ENCODE assay signal across 10 cellular contexts in the genomic region with DNA sequence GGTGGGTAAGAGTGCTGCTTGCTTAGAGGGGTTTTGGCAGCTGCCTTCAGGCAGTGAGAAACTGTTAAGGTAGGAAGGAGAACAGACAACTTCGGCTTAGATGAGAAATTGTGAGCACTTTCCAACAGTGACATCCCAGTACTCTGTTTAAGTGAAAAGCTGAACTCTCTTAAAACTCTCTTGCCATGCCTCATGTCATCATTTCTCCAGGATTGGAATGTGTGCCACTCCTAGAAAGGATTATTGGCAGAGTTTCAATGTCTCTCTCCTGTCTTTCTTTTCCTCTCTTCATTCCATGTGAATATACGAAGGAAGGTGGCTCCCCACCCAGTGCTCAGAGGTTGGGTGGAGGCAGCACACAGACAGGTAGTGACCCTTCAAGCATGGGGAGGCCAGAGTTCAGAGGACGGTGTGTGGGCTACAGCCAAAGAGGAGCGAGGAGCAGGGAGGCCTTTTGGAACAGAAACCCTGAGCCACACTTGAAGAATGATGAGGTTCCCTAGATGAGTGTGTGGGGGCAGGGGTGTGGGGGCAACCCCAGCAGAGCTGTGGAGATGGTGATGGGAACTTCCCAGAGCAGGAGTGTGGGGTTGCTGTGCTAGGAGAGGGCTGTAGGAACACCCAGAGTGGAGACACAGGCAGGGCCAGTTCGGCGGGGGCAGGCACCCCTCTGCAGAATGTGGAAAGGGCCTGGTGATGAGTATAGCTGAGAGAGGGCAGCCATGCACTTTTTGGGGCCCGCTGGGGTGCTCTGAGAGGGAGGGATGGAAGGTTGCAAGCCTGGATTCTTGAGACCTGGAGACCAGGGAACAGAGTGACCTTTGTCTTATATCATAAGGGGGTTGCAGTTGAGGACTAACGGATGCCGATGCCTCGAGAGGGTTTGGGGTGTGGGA. TPM values are rescaled to one million over a fixed set of nuclear protein-coding genes. Genes with fewer than 3 reads are reported as not detected.
DNase-seq lines count a peak whose midpoint lies in the region; ATAC-seq and TF ChIP-seq lines count a peak whose summit lies in the region.
"Had no signal": no experiment of that assay in that cellular context is flagged by ENCODE, and none has a peak within 500 bp of the region (broad histone marks: within the 10 kb centered on the region; RNA-seq: fewer than 3 reads in every experiment).

No MANE protein-coding gene starts in this region.

- no peak overlapping the region for H3K9ac ChIP-seq in mesendoderm (ENCODE audit: low read length)

- H3K27me3 Mint-ChIP-seq in HFFc6 (ENCODE audit: insufficient read depth) = no peaks in the 10 kb centered on the region; the same call in 1 of the 2 replicates
- no peaks in the 10 kb centered on the region for H3K27me3 Mint-ChIP-seq in activated T-helper 1 cell treated with anti-CD3 and anti-CD28 coated beads, Interleukin-12 subunit alpha, Interleukin-12 subunit beta, Interleukin-2, Interleukin-4 antibody, amounts not matched to agents 30 ng/mL and 10 ng/mL and 1 ng/mL, durations not matched to agents 14 hours and 24 hours and 36 hours (ENCODE audit: insufficient read depth)

- H3K27ac ChIP-seq in mesendoderm (ENCODE audit: low read depth, low read length) (no peak overlapping the region), esophagus squamous epithelium (peak overlapping the region in 1 of 4 donors; percentile 7), adrenal gland (no peak overlapping the region)

- no peak overlapping the region for H4K8ac ChIP-seq in mesendoderm (ENCODE audit: low read depth, low read length)

- TF ChIP-seq CTCF in HFFc6 (IDR thresholded peaks at IDR 0.05) = no peak
- TF ChIP-seq CTCF in esophagus squamous epithelium (IDR thresholded peaks at IDR 0.05) = no peak
- TF ChIP-seq CTCF in adrenal gland (IDR thresholded peaks at IDR 0.05) = no peak

- H3K56ac ChIP-seq in mesendoderm (ENCODE audit: low read length) = peak overlapping the region; percentile 12

- H3K4ac ChIP-seq in mesendoderm (ENCODE audit: low read depth, low read length) = no peak overlapping the region

- H3K18ac ChIP-seq in mesendoderm (ENCODE audit: low read length) = no peak overlapping the region

- H3K79me2 ChIP-seq in mesendoderm (ENCODE audit: control insufficient read depth, insufficient read depth, low read length) = peaks cover 4% of the 10 kb centered on the region

- no peak overlapping the region for H2AK5ac ChIP-seq in mesendoderm (ENCODE audit: low read length)

- no peak overlapping the region for H2BK15ac ChIP-seq in mesendoderm (replicated peaks; ENCODE audit: low read depth)

- H3K23ac ChIP-seq in mesendoderm (ENCODE audit: low read length) = no peak overlapping the region

- H3K79me1 ChIP-seq in mesendoderm (ENCODE audit: low read length) = peaks cover 2% of the 10 kb centered on the region

- TF ChIP-seq POLR2A in esophagus squamous epithelium (IDR thresholded peaks at IDR 0.05) = no peak
- no peak for TF ChIP-seq POLR2A in adrenal gland (IDR thresholded peaks at IDR 0.05)

- intact Hi-C loops in activated T-helper 1 cell treated with anti-CD3 and anti-CD28 coated beads, Interleukin-12 subunit alpha, Interleukin-12 subunit beta, Interleukin-2, Interleukin-4 antibody, amounts not matched to agents 30 ng/mL and 10 ng/mL and 1 ng/mL, durations not matched to agents 14 hours and 24 hours and 36 hours (cut with micrococcal nuclease) = loop anchor here (1.0 to 2.0 kb wide), 2 partner anchors 41 to 114 kb away; no protein-coding TSS in a partner anchor
- intact Hi-C loops in esophagus squamous epithelium (cut with DNase I) (no loop called here), adrenal gland (cut with DNase I) (no loop called here)

- DNase-seq in AG20443 (ENCODE audit: low spot score) (peak; percentile 44), HFFc6 (peak; percentile 34), mesendoderm (no peak), esophagus squamous epithelium (lab: John Stamatoyannopoulos, UW) (no peak), NCI-H69 (lab: John Stamatoyannopoulos, UW) (no peak), adrenal gland (no peak)
- DNase-seq in activated T-helper 1 cell treated with anti-CD3 and anti-CD28 coated beads, Interleukin-12 subunit alpha, Interleukin-12 subunit beta, Interleukin-2, Interleukin-4 antibody, amounts not matched to agents 30 ng/mL and 10 ng/mL and 1 ng/mL, durations not matched to agents 14 hours and 24 hours and 36 hours (ENCODE audit: low spot score) = no peak
- DNase-seq: NCI-H2081 treated with DMSO at 0.1 percent for 48 hours had no signal

- H3K36me3 ChIP-seq in mesendoderm (ENCODE audit: control insufficient read depth, insufficient read depth, low read length) = no peaks in the 10 kb centered on the region
- no peaks in the 10 kb centered on the region for H3K36me3 ChIP-seq in esophagus squamous epithelium
- no peaks in the 10 kb centered on the region for H3K36me3 ChIP-seq in adrenal gland (replicated peaks in 1 of 2)
- H3K36me3 ChIP-seq: HAP-1 had no signal

- no CpG with 5 or more reads among the region's 10 CpGs for WGBS in mesendoderm (ENCODE audit: extremely low coverage, insufficient coverage, low lambda C conversion rate)
- 70 to 80% methylated on average over 8 to 10 of the region's 10 CpGs for WGBS in esophagus squamous epithelium, 2 donors
- WGBS in adrenal gland, 4 donors = 82 to 84% (median 83%) methylated on average over 10 of the region's 10 CpGs

- no peaks in the 10 kb centered on the region for H3K9me3 Mint-ChIP-seq in HFFc6
- no peaks in the 10 kb centered on the region for H3K9me3 Mint-ChIP-seq in activated T-helper 1 cell treated with anti-CD3 and anti-CD28 coated beads, Interleukin-12 subunit alpha, Interleukin-12 subunit beta, Interleukin-2, Interleukin-4 antibody, amounts not matched to agents 30 ng/mL and 10 ng/mL and 1 ng/mL, durations not matched to agents 14 hours and 24 hours and 36 hours

- H3K4me3 Mint-ChIP-seq in HFFc6 = peak overlapping the region; percentile 35; the same call in 1 of the 2 replicates
- peak overlapping the region; percentile 56 for H3K4me3 Mint-ChIP-seq in activated T-helper 1 cell treated with anti-CD3 and anti-CD28 coated beads, Interleukin-12 subunit alpha, Interleukin-12 subunit beta, Interleukin-2, Interleukin-4 antibody, amounts not matched to agents 30 ng/mL and 10 ng/mL and 1 ng/mL, durations not matched to agents 14 hours and 24 hours and 36 hours

- H3K9me3 ChIP-seq in esophagus squamous epithelium (no peaks in the 10 kb centered on the region), adrenal gland (replicated peaks in 1 of 3) (no peaks in the 10 kb centered on the region)
- H3K9me3 ChIP-seq: HAP-1 had no signal

- H4K5ac ChIP-seq in mesendoderm (ENCODE audit: low read length) = no peak overlapping the region

- ATAC-seq in HG02623 (IDR thresholded peaks at IDR 0.05; ENCODE audit: unreplicated experiment) = no peak

- H3K4me3 ChIP-seq in mesendoderm (ENCODE audit: low read length) (no peak overlapping the region), esophagus squamous epithelium (no peak overlapping the region), adrenal gland (no peak overlapping the region)
- H3K4me3 ChIP-seq: HAP-1 had no signal

- H3K27me3 ChIP-seq in mesendoderm (ENCODE audit: insufficient read depth, low read length, poor library complexity) = no peaks in the 10 kb centered on the region
- H3K27me3 ChIP-seq in esophagus squamous epithelium = no peaks in the 10 kb centered on the region
- H3K27me3 ChIP-seq in adrenal gland = no peaks in the 10 kb centered on the region

- no peak overlapping the region for H2BK120ac ChIP-seq in mesendoderm (ENCODE audit: low read depth, low read length)

- no peak overlapping the region for H2BK5ac ChIP-seq in mesendoderm (ENCODE audit: low read length)

- peaks cover 59% of the 10 kb centered on the region for H3K4me1 Mint-ChIP-seq in HFFc6 (ENCODE audit: low read depth)
- peaks cover 74% of the 10 kb centered on the region for H3K4me1 Mint-ChIP-seq in activated T-helper 1 cell treated with anti-CD3 and anti-CD28 coated beads, Interleukin-12 subunit alpha, Interleukin-12 subunit beta, Interleukin-2, Interleukin-4 antibody, amounts not matched to agents 30 ng/mL and 10 ng/mL and 1 ng/mL, durations not matched to agents 14 hours and 24 hours and 36 hours (ENCODE audit: low read depth)

- no peak overlapping the region for H3K4me2 ChIP-seq in mesendoderm (ENCODE audit: low read length)

- H3K36me3 Mint-ChIP-seq in HFFc6 (ENCODE audit: low read depth) = peaks cover 10% of the 10 kb centered on the region
- H3K36me3 Mint-ChIP-seq in activated T-helper 1 cell treated with anti-CD3 and anti-CD28 coated beads, Interleukin-12 subunit alpha, Interleukin-12 subunit beta, Interleukin-2, Interleukin-4 antibody, amounts not matched to agents 30 ng/mL and 10 ng/mL and 1 ng/mL, durations not matched to agents 14 hours and 24 hours and 36 hours (ENCODE audit: low read depth) = peaks cover 14% of the 10 kb centered on the region

- H3K27ac Mint-ChIP-seq in HFFc6 = peak overlapping the region; percentile 83
- peak overlapping the region; percentile 89 for H3K27ac Mint-ChIP-seq in activated T-helper 1 cell treated with anti-CD3 and anti-CD28 coated beads, Interleukin-12 subunit alpha, Interleukin-12 subunit beta, Interleukin-2, Interleukin-4 antibody, amounts not matched to agents 30 ng/mL and 10 ng/mL and 1 ng/mL, durations not matched to agents 14 hours and 24 hours and 36 hours

- H3K4me1 ChIP-seq in mesendoderm (ENCODE audit: control insufficient read depth, low read depth, low read length) = peaks cover 8% of the 10 kb centered on the region
- peaks cover 0 to 76% (median 14%) of the 10 kb centered on the region in 3 donors for H3K4me1 ChIP-seq in esophagus squamous epithelium
- peaks cover 0 to 14% of the 10 kb centered on the region in 2 donors for H3K4me1 ChIP-seq in adrenal gland (replicated peaks in 1 of 2)

RNA-seq across cellular contexts. Expression of gene GALNT2, which starts 58.8 kb away (rescaled TPM):
- total RNA-seq in HFFc6 (2021; fragmentation: NEBNext Ultra II Directional; extraction: Animal tissue kit (Norgen Biotek cat#: 25700)) = 100 to 1,000 TPM; 174 to 194 (median 181) TPM
- 67.6 and 67.9 TPM in 2 replicates for total RNA-seq in activated T-helper 1 cell treated with anti-CD3 and anti-CD28 coated beads, Interleukin-12 subunit alpha, Interleukin-12 subunit beta, Interleukin-2, Interleukin-4 antibody, amounts not matched to agents 30 ng/mL and 10 ng/mL and 1 ng/mL, durations not matched to agents 14 hours and 24 hours and 36 hours
- 36.8 TPM for polyA plus RNA-seq in mesendoderm (2013, experiment 1 of 2)
- 37.2 TPM for polyA plus RNA-seq in mesendoderm (2013, experiment 2 of 2)
- 10 to 100 TPM; 25.8 to 36.2 (median 31.0) TPM for total RNA-seq in esophagus squamous epithelium
- total RNA-seq in adrenal gland = 100 to 1,000 TPM in 4 of 8 donors, 10 to 100 TPM in 4; 54.1 to 220 (median 95.5) TPM
- polyA plus RNA-seq in adrenal gland = 100 to 1,000 TPM in 1 of 3 donors, 10 to 100 TPM in 2; 22.3 to 164 (median 39.1) TPM

Comparison
In these comparisons a context has a peak if more than half of its experiments do, and no peak if none do; other contexts are left out.
1. DNase-seq: peak in AG20443 (single experiment) and HFFc6 (single experiment); none in activated T-helper 1 cell treated with anti-CD3 and anti-CD28 coated beads, Interleukin-12 subunit alpha, Interleukin-12 subunit beta, Interleukin-2, Interleukin-4 antibody, amounts not matched to agents 30 ng/mL and 10 ng/mL and 1 ng/mL, durations not matched to agents 14 hours and 24 hours and 36 hours (single experiment), mesendoderm (single experiment), esophagus squamous epithelium (single experiment), NCI-H69 (single experiment) and adrenal gland (0 of 7).